In genomic region chr5:178203670-178204204, GRCh38 we compare ENCODE assay signal across 8 cellular contexts. TPM values are rescaled to one million over a fixed set of nuclear protein-coding genes. Genes with fewer than 3 reads are reported as not detected.
DNase-seq lines count a peak whose midpoint lies in the region; FAIRE-seq and TF ChIP-seq lines count a peak whose summit lies in the region.

No MANE protein-coding gene starts in this region.

- peak overlapping the region; percentile 96 for H3K4me3 Mint-ChIP-seq in activated T-cell treated with anti-CD3 and anti-CD28 coated beads, Interleukin-2, amount 50 U/mL, for 24 hours
- peak overlapping the region; percentile 91 for H3K4me3 Mint-ChIP-seq in endodermal cell

- H3K27me3 Mint-ChIP-seq in activated T-cell treated with anti-CD3 and anti-CD28 coated beads, Interleukin-2, amount 50 U/mL, for 24 hours, result peaks cover 2% of the 10 kb centered on the region
- H3K27me3 Mint-ChIP-seq in endodermal cell (ENCODE audit: insufficient read depth), result peaks cover 9% of the 10 kb centered on the region

- H3K9ac ChIP-seq in NT2/D1 (ENCODE audit: insufficient read length, low read depth) (peak overlapping the region; percentile 93), endodermal cell (ENCODE audit: extremely low read depth, low read length, poor library complexity, severe bottlenecking) (peak overlapping the region; percentile 51), neural cell (ENCODE audit: low read length) (peak overlapping the region; percentile 86)

- peaks cover 36% of the 10 kb centered on the region for H3K36me3 ChIP-seq in NT2/D1 (ENCODE audit: insufficient read depth, insufficient read length, low read length)
- peaks cover 35% of the 10 kb centered on the region for H3K36me3 ChIP-seq in endodermal cell (ENCODE audit: control insufficient read depth, insufficient read depth, low read length)
- no peaks in the 10 kb centered on the region for H3K36me3 ChIP-seq in neural cell (ENCODE audit: insufficient read depth, low read length)

- no peak for TF ChIP-seq EP300 in neural cell (conservative IDR thresholded peaks at IDR 0.05; ENCODE audit: poor library complexity, severe bottlenecking)

- H3F3A ChIP-seq in neural cell (ENCODE audit: insufficient read depth, low read length, poor library complexity, severe bottlenecking), result no peaks in the 10 kb centered on the region

- H3K4me1 Mint-ChIP-seq in activated T-cell treated with anti-CD3 and anti-CD28 coated beads, Interleukin-2, amount 50 U/mL, for 24 hours (ENCODE audit: low read depth), result peaks cover 30% of the 10 kb centered on the region
- peaks cover 16% of the 10 kb centered on the region for H3K4me1 Mint-ChIP-seq in endodermal cell

- no peak overlapping the region for H3K27ac ChIP-seq in endodermal cell (ENCODE audit: low read depth, low read length)
- no peak overlapping the region for H3K27ac ChIP-seq in neural cell (ENCODE audit: low read length)

- H3K4me1 ChIP-seq in NT2/D1 (ENCODE audit: insufficient read depth, insufficient read length) (peaks cover 5% of the 10 kb centered on the region), endodermal cell (ENCODE audit: control insufficient read depth, insufficient read depth, low read length) (no peaks in the 10 kb centered on the region)

- TF ChIP-seq RAD21 in neural cell (conservative IDR thresholded peaks at IDR 0.05), result no peak

- H3K4me3 ChIP-seq in NT2/D1 (ENCODE audit: insufficient read length, low read depth) (peak overlapping the region; percentile 90), endodermal cell (ENCODE audit: low read length) (peak overlapping the region; percentile 98), neural cell (ENCODE audit: low read length) (peak overlapping the region; percentile 91)

- WGBS in endodermal cell (ENCODE audit: insufficient coverage in 1 of 2, insufficient read length in 1 of 2), 2 experiments, result 9 to 16% methylated on average over 11 to 22 of the region's 31 CpGs

- no peaks in the 10 kb centered on the region for H3K9me3 Mint-ChIP-seq in activated T-cell treated with anti-CD3 and anti-CD28 coated beads, Interleukin-2, amount 50 U/mL, for 24 hours
- H3K9me3 Mint-ChIP-seq in endodermal cell, result no peaks in the 10 kb centered on the region

- H3K9me3 ChIP-seq in NT2/D1 (ENCODE audit: insufficient read depth, low read length) (no peaks in the 10 kb centered on the region), endodermal cell (ENCODE audit: control insufficient read depth, low read length) (no peaks in the 10 kb centered on the region), neural cell (ENCODE audit: low read length) (no peaks in the 10 kb centered on the region)

- no peaks in the 10 kb centered on the region for H3K9me2 ChIP-seq in neural cell (ENCODE audit: insufficient read depth, low read length)

- peaks cover 35% of the 10 kb centered on the region for H3K79me2 ChIP-seq in neural cell (replicated peaks; ENCODE audit: insufficient read depth, low read length)

- DNase-seq in activated T-cell treated with anti-CD3 and anti-CD28 coated beads, Interleukin-2, amount 50 U/mL, for 24 hours, result no peak
- DNase-seq in activated T-cell treated with anti-CD3 and anti-CD28 coated beads, Interleukin-2, amount 50 U/mL, for 1 hour, result no peak
- DNase-seq in NT2/D1 (ENCODE audit: low read depth, low spot score), result no peak
- DNase-seq in endodermal cell, result no peak
- no peak for DNase-seq in NK-92 treated with Interleukin-12 subunit alpha and Interleukin-12 subunit beta, amount 100 ng/mL, for 24 hours (lab: John Stamatoyannopoulos, UW)
- DNase-seq in HTR-8/SVneo (ENCODE audit: insufficient read length, low spot score), result no peak
- no peak for DNase-seq in globus pallidus (ENCODE audit: low spot score)

- peaks cover 39% of the 10 kb centered on the region for H3K36me3 Mint-ChIP-seq in activated T-cell treated with anti-CD3 and anti-CD28 coated beads, Interleukin-2, amount 50 U/mL, for 24 hours (ENCODE audit: low read depth)
- peaks cover 36% of the 10 kb centered on the region for H3K36me3 Mint-ChIP-seq in endodermal cell (ENCODE audit: low read depth)

- peak overlapping the region; percentile 100 for H3K27ac Mint-ChIP-seq in activated T-cell treated with anti-CD3 and anti-CD28 coated beads, Interleukin-2, amount 50 U/mL, for 24 hours
- peak overlapping the region; percentile 35 for H3K27ac Mint-ChIP-seq in endodermal cell

- H3K4me2 ChIP-seq in neural cell (ENCODE audit: low read length), result peak overlapping the region; percentile 65

- no peak for FAIRE-seq in HTR-8/SVneo (lab: Jason Lieb, UNC)

- peaks cover 18% of the 10 kb centered on the region for H4K20me1 ChIP-seq in neural cell (ENCODE audit: insufficient read depth)

- no peak for TF ChIP-seq CTCF in endodermal cell (conservative IDR thresholded peaks at IDR 0.05)
- no peak for TF ChIP-seq CTCF in neural cell (IDR thresholded peaks at IDR 0.05; ENCODE audit: poor library complexity, severe bottlenecking)

- H2AFZ ChIP-seq in neural cell (ENCODE audit: low read depth, low read length), result peak overlapping the region; percentile 79

- H3K27me3 ChIP-seq in NT2/D1 (ENCODE audit: insufficient read depth, insufficient read length), result no peaks in the 10 kb centered on the region
- no peaks in the 10 kb centered on the region for H3K27me3 ChIP-seq in endodermal cell (ENCODE audit: control insufficient read depth, insufficient read depth, low read length, poor library complexity, severe bottlenecking)
- H3K27me3 ChIP-seq in neural cell (ENCODE audit: insufficient read depth, low read depth, low read length), result no peaks in the 10 kb centered on the region

TF ChIP-seq in neural cell, 6 proteins besides CTCF, POLR2A, EP300 and RAD21:
- TF ChIP-seq MXI1 (conservative IDR thresholded peaks at IDR 0.05; ENCODE audit: poor library complexity, severe bottlenecking) (no peak), POLR2AphosphoS5 (IDR thresholded peaks at IDR 0.05) (no peak), EZH2 (IDR thresholded peaks at IDR 0.05; ENCODE audit: borderline replicate concordance, insufficient read depth, low read length, poor library complexity, severe bottlenecking) (no peak), TAF1 (IDR thresholded peaks at IDR 0.05; ENCODE audit: low read depth) (no peak), SMC3 (conservative IDR thresholded peaks at IDR 0.05; ENCODE audit: poor library complexity) (no peak)
- TF ChIP-seq, protein P1, sequence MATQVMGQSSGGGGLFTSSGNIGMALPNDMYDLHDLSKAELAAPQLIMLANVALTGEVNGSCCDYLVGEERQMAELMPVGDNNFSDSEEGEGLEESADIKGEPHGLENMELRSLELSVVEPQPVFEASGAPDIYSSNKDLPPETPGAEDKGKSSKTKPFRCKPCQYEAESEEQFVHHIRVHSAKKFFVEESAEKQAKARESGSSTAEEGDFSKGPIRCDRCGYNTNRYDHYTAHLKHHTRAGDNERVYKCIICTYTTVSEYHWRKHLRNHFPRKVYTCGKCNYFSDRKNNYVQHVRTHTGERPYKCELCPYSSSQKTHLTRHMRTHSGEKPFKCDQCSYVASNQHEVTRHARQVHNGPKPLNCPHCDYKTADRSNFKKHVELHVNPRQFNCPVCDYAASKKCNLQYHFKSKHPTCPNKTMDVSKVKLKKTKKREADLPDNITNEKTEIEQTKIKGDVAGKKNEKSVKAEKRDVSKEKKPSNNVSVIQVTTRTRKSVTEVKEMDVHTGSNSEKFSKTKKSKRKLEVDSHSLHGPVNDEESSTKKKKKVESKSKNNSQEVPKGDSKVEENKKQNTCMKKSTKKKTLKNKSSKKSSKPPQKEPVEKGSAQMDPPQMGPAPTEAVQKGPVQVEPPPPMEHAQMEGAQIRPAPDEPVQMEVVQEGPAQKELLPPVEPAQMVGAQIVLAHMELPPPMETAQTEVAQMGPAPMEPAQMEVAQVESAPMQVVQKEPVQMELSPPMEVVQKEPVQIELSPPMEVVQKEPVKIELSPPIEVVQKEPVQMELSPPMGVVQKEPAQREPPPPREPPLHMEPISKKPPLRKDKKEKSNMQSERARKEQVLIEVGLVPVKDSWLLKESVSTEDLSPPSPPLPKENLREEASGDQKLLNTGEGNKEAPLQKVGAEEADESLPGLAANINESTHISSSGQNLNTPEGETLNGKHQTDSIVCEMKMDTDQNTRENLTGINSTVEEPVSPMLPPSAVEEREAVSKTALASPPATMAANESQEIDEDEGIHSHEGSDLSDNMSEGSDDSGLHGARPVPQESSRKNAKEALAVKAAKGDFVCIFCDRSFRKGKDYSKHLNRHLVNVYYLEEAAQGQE (IDR thresholded peaks at IDR 0.05; ENCODE audit: borderline replicate concordance), result no peak

RNA-seq across cellular contexts. Expression of gene HNRNPAB, which starts 0.6 kb away (rescaled TPM):
- 100 to 1,000 TPM; 343 to 353 TPM for total RNA-seq in endodermal cell
- 268 TPM for polyA plus RNA-seq in endodermal cell (2013, experiment 1 of 2)
- 254 TPM for polyA plus RNA-seq in endodermal cell (2013, experiment 2 of 2)
- 129 and 130 TPM in 2 replicates for polyA plus RNA-seq in neural cell
- polyA minus RNA-seq in neural cell, result 70.4 and 71.9 TPM in 2 replicates

RNA-seq across cellular contexts. Expression of gene GMCL2, which starts 16.6 kb away (rescaled TPM):
- total RNA-seq in endodermal cell, result not detected
- not detected for polyA plus RNA-seq in endodermal cell (2013, experiment 1 of 2)
- polyA plus RNA-seq in endodermal cell (2013, experiment 2 of 2), result not detected
- not detected in 2 replicates for polyA plus RNA-seq in neural cell
- not detected in 2 replicates for polyA minus RNA-seq in neural cell

RNA-seq across cellular contexts. Expression of gene PHYKPL, which starts 28.9 kb away (rescaled TPM):
- 10 to 100 TPM; 59.9 to 82.5 TPM for total RNA-seq in endodermal cell
- polyA plus RNA-seq in endodermal cell (2013, experiment 1 of 2), result 40.5 TPM
- polyA plus RNA-seq in endodermal cell (2013, experiment 2 of 2), result 37.3 TPM
- 16.9 and 19.5 TPM in 2 replicates for polyA plus RNA-seq in neural cell
- 13.9 and 15.9 TPM in 2 replicates for polyA minus RNA-seq in neural cell

RNA-seq across cellular contexts. Expression of gene NHP2, which starts 50.1 kb away (rescaled TPM):
- total RNA-seq in endodermal cell, result 100 to 1,000 TPM; 174 to 176 TPM
- polyA plus RNA-seq in endodermal cell (2013, experiment 1 of 2), result 151 TPM
- 140 TPM for polyA plus RNA-seq in endodermal cell (2013, experiment 2 of 2)
- 318 and 332 TPM in 2 replicates for polyA plus RNA-seq in neural cell
- polyA minus RNA-seq in neural cell, result 105 and 138 TPM in 2 replicates
